ENCODE assay signal across 8 cellular contexts in genomic region chr12:6470375-6471163, GRCh38. TPM values are rescaled to one million over a fixed set of nuclear protein-coding genes. Genes with fewer than 3 reads are reported as not detected.
DNase-seq lines count a peak whose midpoint lies in the region; ATAC-seq and TF ChIP-seq lines count a peak whose summit lies in the region.

Gene VAMP1 (minus strand): TSS chr12:6470677. CDS start chr12:6470531, 146 bp downstream.

- peak within 1 kb of the TSS; percentile 63 for H3K9ac ChIP-seq in mucosa of stomach (ENCODE audit: low read length)

- TF ChIP-seq POLR2A in erythroblast (IDR thresholded peaks at IDR 0.05; ENCODE audit: low read length), result peak; percentile 99

- peak; percentile 90 for ATAC-seq in GM21619 (IDR thresholded peaks at IDR 0.05; ENCODE audit: unreplicated experiment)

- intact Hi-C loops in PC-9 (cut with micrococcal nuclease; ENCODE audit: unreplicated experiment), result loop anchor here (1.0 to 2.0 kb wide), 3 partner anchors 23 to 254 kb away; partner anchors contain the start of genes GAPDH and MRPL51

- TF ChIP-seq CTCF in PC-9 (conservative IDR thresholded peaks at IDR 0.05), result no peak

- no peaks in the 10 kb centered on the region for H3K9me3 ChIP-seq in PC-9 (ENCODE audit: insufficient read depth, low read depth)
- no peaks in the 10 kb centered on the region for H3K9me3 ChIP-seq in mucosa of stomach (ENCODE audit: control insufficient read depth, low read length)

- peak within 1 kb of the TSS; percentile 96 for H3K4me2 ChIP-seq in PC-9

- peak within 1 kb of the TSS; percentile 73 for H3K4me3 ChIP-seq in Jurkat, Clone E6-1 (ENCODE audit: low read length)
- H3K4me3 ChIP-seq in PC-9 (peak within 1 kb of the TSS; percentile 76), mucosa of stomach (ENCODE audit: low read length) (peak within 1 kb of the TSS; percentile 79)

- H4K20me1 ChIP-seq in PC-9 (ENCODE audit: insufficient read depth), result no peaks in the 10 kb centered on the region

- no TSS peak for BruUV-seq in PC-9 (replicated peaks; lab: Mats Ljungman, UMichigan)

- H2AFZ ChIP-seq in PC-9, result peak within 1 kb of the TSS; percentile 87

- CTCF ChIA-PET in PC-9 (lab: Charles Lee), result interaction anchor here (0.6 to 0.7 kb wide), 7 partner anchors 16 to 241 kb away, joined by 3 to 11 read pairs (median 4); partner anchors contain the start of gene ZNF384

- H3K36me3 ChIP-seq in PC-9 (ENCODE audit: low read depth), result no peaks in the 10 kb centered on the region
- H3K36me3 ChIP-seq in mucosa of stomach (ENCODE audit: control insufficient read depth, insufficient read depth, low read length), result no peaks in the 10 kb centered on the region

- H3K79me2 ChIP-seq in PC-9 (ENCODE audit: low read depth), result no peaks in the 10 kb centered on the region; the same call in 1 of the 2 replicates

- H3F3A ChIP-seq in PC-9 (ENCODE audit: insufficient read depth, low read depth), result peaks cover 12% of the 10 kb centered on the region

- POLR2A ChIA-PET in PC-9 (lab: Charles Lee; ENCODE audit: unreplicated experiment), result interaction anchor here (0.5 to 1.4 kb wide), 19 partner anchors 9 to 482 kb away, joined by 3 to 24 read pairs (median 5); partner anchors contain the start of gene MRPL51

- DNase-seq in DMS153 (lab: John Stamatoyannopoulos, UW) (peak; percentile 93), PC-9 (peak; percentile 93 to 98), erythroblast (lab: John Stamatoyannopoulos, UW) (peak; percentile 99)
- peak; percentile 92 for DNase-seq in Jurkat, Clone E6-1 (ENCODE audit: low read depth, low spot score)
- peak; percentile 96 for DNase-seq in activated T-cell treated with anti-CD3 and anti-CD28 coated beads, Interleukin-2, amount 50 U/mL, for 1 hour
- DNase-seq in stimulated activated CD8-positive, alpha-beta memory T cell treated with anti-CD3 and anti-CD28 coated beads, Interleukin-7, amount 100 ng/mL, for 1 hour (ENCODE audit: low read depth in 2 of 2), result peak; percentile 92 to 94

- H3K4me1 ChIP-seq in PC-9 (replicated peaks; ENCODE audit: insufficient read depth) (peaks cover 15% of the 10 kb centered on the region), mucosa of stomach (ENCODE audit: control insufficient read depth, insufficient read depth, low read length) (peaks cover 14% of the 10 kb centered on the region)

- no peak within 1 kb of the TSS for H3K27ac ChIP-seq in PC-9

- 0 out of 2 replicates have a peak, but pooled peaks cover 6% of the 10 kb centered on the region for H3K27me3 ChIP-seq in PC-9 (ENCODE audit: insufficient read depth, low read depth)
- H3K27me3 ChIP-seq in mucosa of stomach (ENCODE audit: control insufficient read depth, insufficient read depth, low read length), result no peaks in the 10 kb centered on the region

- H3K9me2 ChIP-seq in PC-9 (ENCODE audit: insufficient read depth), result no peaks in the 10 kb centered on the region

RNA-seq across cellular contexts. Expression of gene VAMP1, which starts in this region (rescaled TPM):
- polyA plus RNA-seq in Jurkat, Clone E6-1 (2012; ENCODE audit: insufficient read depth, insufficient read length), result 26.8 TPM
- 7.7 and 9.1 TPM in 2 replicates for total RNA-seq in PC-9 (2021)
